In the genomic region with DNA sequence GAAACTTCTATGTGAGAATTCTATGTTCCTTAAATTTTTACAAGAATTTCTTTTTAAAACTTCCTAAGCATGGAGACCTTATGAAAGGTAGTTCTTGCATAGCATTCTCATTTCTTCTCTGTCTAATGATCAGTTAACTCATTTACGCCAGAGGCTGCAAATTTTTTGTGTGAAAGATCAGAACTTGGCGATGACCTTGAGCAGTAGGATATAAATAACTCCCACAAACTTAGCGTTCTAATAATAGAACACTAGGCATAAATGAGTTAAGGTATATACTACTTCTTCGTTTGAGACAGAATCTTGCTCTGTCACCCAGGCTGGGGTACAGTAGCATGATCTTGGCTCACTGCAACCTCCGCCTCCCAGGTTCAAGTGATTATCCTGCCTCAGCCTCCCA, we compare ENCODE assay signal across 28 cellular contexts. TPM values are rescaled to one million over a fixed set of nuclear protein-coding genes. Genes with fewer than 3 reads are reported as not detected.
"Had no signal": no experiment of that assay in that cellular context is flagged by ENCODE, and none has a peak within 500 bp of the region (broad histone marks: within the 10 kb centered on the region; RNA-seq: fewer than 3 reads in every experiment).

No MANE protein-coding gene starts in this region.

- H3K9me3 ChIP-seq: colonic mucosa, esophagus muscularis mucosa, gastroesophageal sphincter, heart left ventricle, left lung, lower lobe of right lung, mucosa of descending colon had no signal

- ATAC-seq: foreskin keratinocyte; gastroesophageal sphincter; heart left ventricle; left cardiac atrium; left lung; left ventricle myocardium superior; lower lobe of right lung; mucosa of descending colon; naive thymus-derived CD8-positive, alpha-beta T cell had no signal

- H3K36me3 ChIP-seq: colonic mucosa, esophagus muscularis mucosa, gastroesophageal sphincter, heart left ventricle, lower lobe of right lung had no signal

- H3K4me3 ChIP-seq: colonic mucosa, dorsolateral prefrontal cortex, esophagus muscularis mucosa, gastroesophageal sphincter, heart left ventricle, hepatocyte, left lung, lower lobe of right lung, mucosa of descending colon had no signal

- H3K36me3 Mint-ChIP-seq: mesothelial cell of epicardium; naive B cell; naive thymus-derived CD8-positive, alpha-beta T cell had no signal

- H3K4me1 Mint-ChIP-seq: mesothelial cell of epicardium had no signal

- FAIRE-seq: endothelial cell of umbilical vein, frontal cortex, islet of Langerhans, keratinocyte had no signal

- H3K9me3 Mint-ChIP-seq: immature natural killer cell; mesothelial cell of epicardium; naive B cell; naive thymus-derived CD8-positive, alpha-beta T cell had no signal

- H3K4me1 ChIP-seq: colonic mucosa, esophagus muscularis mucosa, foreskin keratinocyte, lower lobe of right lung had no signal

- H3K79me2 ChIP-seq: hepatocyte had no signal

- DNase-seq: colonic mucosa; cortex of kidney; dermis blood vessel endothelial cell; dorsolateral prefrontal cortex; effector CD4-positive, alpha-beta T cell; effector memory CD4-positive, alpha-beta T cell; foreskin keratinocyte; heart left ventricle; hypothalamus; immature natural killer cell; left cardiac atrium; left lung; left ventricle myocardium superior; lower lobe of right lung; mesenchymal stem cell; mucosa of descending colon; naive B cell; naive thymus-derived CD8-positive, alpha-beta T cell had no signal

- H3K27ac Mint-ChIP-seq: immature natural killer cell; mesothelial cell of epicardium; naive B cell; naive thymus-derived CD8-positive, alpha-beta T cell had no signal

- H3K27me3 Mint-ChIP-seq: naive B cell had no signal

- H3K4me3 Mint-ChIP-seq: immature natural killer cell; mesothelial cell of epicardium; naive B cell; naive thymus-derived CD8-positive, alpha-beta T cell had no signal

- H3K4me2 ChIP-seq: hepatocyte had no signal

- H2AFZ ChIP-seq: hepatocyte had no signal

- H3K27ac ChIP-seq: colonic mucosa, dorsolateral prefrontal cortex, esophagus muscularis mucosa, foreskin keratinocyte, gastroesophageal sphincter, heart left ventricle, hepatocyte, left lung, lower lobe of right lung had no signal

- H3K27me3 ChIP-seq: colonic mucosa, dorsolateral prefrontal cortex, esophagus muscularis mucosa, heart left ventricle had no signal

RNA-seq across cellular contexts. Expression of gene PILRA, which starts 13.7 kb away (rescaled TPM):
- total RNA-seq: epithelial cell of proximal tubule, kidney epithelial cell had no signal
